In the genomic region with DNA sequence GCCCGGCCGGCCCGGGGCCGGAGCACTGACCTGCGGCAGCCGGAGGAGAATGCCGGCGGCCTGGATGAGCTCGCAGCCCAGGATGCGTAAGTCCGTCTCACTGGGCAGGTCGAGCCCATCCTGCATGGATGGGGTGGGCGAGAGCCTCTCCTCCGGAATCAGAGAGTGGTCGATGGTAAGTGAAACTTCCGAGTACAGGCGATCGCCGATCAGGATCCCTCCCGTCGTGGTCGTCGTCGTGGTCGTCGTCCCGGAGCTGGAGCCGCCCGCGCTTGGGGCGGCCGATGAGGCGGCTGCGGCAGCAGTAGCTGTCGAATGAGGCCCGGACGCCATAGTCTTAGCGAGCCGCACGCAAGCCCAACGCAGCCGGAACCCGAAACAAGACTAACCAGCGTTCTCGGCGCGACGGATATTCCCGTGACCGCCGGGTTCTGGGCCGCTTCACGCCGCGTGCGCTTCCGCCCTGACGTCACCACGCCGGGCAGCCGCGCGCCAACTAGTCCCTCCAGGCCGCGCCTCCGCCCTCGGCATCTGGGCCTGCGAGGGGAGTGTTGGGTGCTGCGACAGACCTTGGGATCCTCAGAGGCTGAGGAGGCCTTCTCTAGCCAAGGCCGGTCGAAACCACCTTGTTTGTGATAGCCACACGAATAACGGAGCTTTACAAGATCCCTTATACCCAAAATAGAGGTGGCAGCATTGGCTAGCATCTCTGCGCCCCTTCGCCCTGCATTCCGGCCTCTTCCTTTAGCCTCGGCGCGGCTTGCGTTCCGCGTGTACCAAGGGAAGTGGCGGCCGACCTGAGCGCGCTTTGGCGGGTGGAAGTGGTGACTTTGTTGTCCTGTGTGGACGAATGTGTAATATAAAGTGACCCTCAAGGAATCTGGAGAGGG, we compare ENCODE assay signal across 1 cellular context.
TF ChIP-seq lines count a peak whose summit lies in the region.

A gene (minus strand): TSS at position 386 of the 890 bp plus-strand sequence. CDS start 53 bp downstream, at position 333.

TF ChIP-seq in HepG2, 621 proteins besides CTCF, POLR2A, EP300 and RAD21 (continued from another document and continues in another):
- no peak for TF ChIP-seq ZNF75D (CRISPR knock-in tag; IDR thresholded peaks at IDR 0.05; ENCODE audit: borderline replicate concordance)
- TF ChIP-seq, protein P1, sequence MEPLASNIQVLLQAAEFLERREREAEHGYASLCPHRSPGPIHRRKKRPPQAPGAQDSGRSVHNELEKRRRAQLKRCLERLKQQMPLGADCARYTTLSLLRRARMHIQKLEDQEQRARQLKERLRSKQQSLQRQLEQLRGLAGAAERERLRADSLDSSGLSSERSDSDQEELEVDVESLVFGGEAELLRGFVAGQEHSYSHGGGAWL (CRISPR knock-in tag; IDR thresholded peaks at IDR 0.05), result peak; percentile 92
- TF ChIP-seq ZBTB21 (CRISPR knock-in tag; IDR thresholded peaks at IDR 0.05), result peak; percentile 96
- peak; percentile 96 for TF ChIP-seq PHF8 (CRISPR knock-in tag; IDR thresholded peaks at IDR 0.05)
- peak; percentile 88 for TF ChIP-seq ZNF557 (CRISPR knock-in tag; IDR thresholded peaks at IDR 0.05)
- TF ChIP-seq, protein P2, sequence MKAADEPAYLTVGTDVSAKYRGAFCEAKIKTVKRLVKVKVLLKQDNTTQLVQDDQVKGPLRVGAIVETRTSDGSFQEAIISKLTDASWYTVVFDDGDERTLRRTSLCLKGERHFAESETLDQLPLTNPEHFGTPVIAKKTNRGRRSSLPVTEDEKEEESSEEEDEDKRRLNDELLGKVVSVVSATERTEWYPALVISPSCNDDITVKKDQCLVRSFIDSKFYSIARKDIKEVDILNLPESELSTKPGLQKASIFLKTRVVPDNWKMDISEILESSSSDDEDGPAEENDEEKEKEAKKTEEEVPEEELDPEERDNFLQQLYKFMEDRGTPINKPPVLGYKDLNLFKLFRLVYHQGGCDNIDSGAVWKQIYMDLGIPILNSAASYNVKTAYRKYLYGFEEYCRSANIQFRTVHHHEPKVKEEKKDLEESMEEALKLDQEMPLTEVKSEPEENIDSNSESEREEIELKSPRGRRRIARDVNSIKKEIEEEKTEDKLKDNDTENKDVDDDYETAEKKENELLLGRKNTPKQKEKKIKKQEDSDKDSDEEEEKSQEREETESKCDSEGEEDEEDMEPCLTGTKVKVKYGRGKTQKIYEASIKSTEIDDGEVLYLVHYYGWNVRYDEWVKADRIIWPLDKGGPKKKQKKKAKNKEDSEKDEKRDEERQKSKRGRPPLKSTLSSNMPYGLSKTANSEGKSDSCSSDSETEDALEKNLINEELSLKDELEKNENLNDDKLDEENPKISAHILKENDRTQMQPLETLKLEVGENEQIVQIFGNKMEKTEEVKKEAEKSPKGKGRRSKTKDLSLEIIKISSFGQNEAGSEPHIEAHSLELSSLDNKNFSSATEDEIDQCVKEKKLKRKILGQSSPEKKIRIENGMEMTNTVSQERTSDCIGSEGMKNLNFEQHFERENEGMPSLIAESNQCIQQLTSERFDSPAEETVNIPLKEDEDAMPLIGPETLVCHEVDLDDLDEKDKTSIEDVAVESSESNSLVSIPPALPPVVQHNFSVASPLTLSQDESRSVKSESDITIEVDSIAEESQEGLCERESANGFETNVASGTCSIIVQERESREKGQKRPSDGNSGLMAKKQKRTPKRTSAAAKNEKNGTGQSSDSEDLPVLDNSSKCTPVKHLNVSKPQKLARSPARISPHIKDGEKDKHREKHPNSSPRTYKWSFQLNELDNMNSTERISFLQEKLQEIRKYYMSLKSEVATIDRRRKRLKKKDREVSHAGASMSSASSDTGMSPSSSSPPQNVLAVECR (CRISPR knock-in tag; IDR thresholded peaks at IDR 0.05; ENCODE audit: borderline replicate concordance), result peak; percentile 93
- no peak for TF ChIP-seq SRF (IDR thresholded peaks at IDR 0.05; ENCODE audit: low read depth, low read length)
- TF ChIP-seq ZNF737 (CRISPR knock-in tag; IDR thresholded peaks at IDR 0.05; ENCODE audit: borderline replicate concordance), result peak; percentile 84
- peak; percentile 85 to 99; a peak in 3 of 4 replicates for TF ChIP-seq KLF16 (CRISPR knock-in tag; IDR thresholded peaks at IDR 0.05)
- peak; percentile 85; the same call in 1 of the 2 replicates for TF ChIP-seq ZNF354B (CRISPR knock-in tag; IDR thresholded peaks at IDR 0.05)
- TF ChIP-seq, protein P3, sequence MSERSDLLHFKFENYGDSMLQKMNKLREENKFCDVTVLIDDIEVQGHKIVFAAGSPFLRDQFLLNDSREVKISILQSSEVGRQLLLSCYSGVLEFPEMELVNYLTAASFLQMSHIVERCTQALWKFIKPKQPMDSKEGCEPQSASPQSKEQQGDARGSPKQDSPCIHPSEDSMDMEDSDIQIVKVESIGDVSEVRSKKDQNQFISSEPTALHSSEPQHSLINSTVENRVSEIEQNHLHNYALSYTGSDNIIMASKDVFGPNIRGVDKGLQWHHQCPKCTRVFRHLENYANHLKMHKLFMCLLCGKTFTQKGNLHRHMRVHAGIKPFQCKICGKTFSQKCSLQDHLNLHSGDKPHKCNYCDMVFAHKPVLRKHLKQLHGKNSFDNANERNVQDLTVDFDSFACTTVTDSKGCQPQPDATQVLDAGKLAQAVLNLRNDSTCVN (CRISPR knock-in tag; IDR thresholded peaks at IDR 0.05; ENCODE audit: borderline replicate concordance), result peak; percentile 84
- TF ChIP-seq GTF2F1 (IDR thresholded peaks at IDR 0.05; ENCODE audit: low read length), result peak; percentile 97
- TF ChIP-seq, protein P4, sequence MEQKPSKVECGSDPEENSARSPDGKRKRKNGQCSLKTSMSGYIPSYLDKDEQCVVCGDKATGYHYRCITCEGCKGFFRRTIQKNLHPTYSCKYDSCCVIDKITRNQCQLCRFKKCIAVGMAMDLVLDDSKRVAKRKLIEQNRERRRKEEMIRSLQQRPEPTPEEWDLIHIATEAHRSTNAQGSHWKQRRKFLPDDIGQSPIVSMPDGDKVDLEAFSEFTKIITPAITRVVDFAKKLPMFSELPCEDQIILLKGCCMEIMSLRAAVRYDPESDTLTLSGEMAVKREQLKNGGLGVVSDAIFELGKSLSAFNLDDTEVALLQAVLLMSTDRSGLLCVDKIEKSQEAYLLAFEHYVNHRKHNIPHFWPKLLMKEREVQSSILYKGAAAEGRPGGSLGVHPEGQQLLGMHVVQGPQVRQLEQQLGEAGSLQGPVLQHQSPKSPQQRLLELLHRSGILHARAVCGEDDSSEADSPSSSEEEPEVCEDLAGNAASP (CRISPR knock-in tag; IDR thresholded peaks at IDR 0.05; ENCODE audit: borderline replicate concordance), result peak; percentile 80
- TF ChIP-seq THYN1 (CRISPR knock-in tag; IDR thresholded peaks at IDR 0.05; ENCODE audit: borderline replicate concordance, low read depth), result no peak
- TF ChIP-seq, protein P5, sequence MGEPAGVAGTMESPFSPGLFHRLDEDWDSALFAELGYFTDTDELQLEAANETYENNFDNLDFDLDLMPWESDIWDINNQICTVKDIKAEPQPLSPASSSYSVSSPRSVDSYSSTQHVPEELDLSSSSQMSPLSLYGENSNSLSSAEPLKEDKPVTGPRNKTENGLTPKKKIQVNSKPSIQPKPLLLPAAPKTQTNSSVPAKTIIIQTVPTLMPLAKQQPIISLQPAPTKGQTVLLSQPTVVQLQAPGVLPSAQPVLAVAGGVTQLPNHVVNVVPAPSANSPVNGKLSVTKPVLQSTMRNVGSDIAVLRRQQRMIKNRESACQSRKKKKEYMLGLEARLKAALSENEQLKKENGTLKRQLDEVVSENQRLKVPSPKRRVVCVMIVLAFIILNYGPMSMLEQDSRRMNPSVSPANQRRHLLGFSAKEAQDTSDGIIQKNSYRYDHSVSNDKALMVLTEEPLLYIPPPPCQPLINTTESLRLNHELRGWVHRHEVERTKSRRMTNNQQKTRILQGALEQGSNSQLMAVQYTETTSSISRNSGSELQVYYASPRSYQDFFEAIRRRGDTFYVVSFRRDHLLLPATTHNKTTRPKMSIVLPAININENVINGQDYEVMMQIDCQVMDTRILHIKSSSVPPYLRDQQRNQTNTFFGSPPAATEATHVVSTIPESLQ (CRISPR knock-in tag; conservative IDR thresholded peaks at IDR 0.05), result peak; percentile 24; the same call in 1 of the 2 replicates
- TF ChIP-seq ZNF264 (CRISPR knock-in tag; IDR thresholded peaks at IDR 0.05), result peak; percentile 95
- TF ChIP-seq, protein P6, sequence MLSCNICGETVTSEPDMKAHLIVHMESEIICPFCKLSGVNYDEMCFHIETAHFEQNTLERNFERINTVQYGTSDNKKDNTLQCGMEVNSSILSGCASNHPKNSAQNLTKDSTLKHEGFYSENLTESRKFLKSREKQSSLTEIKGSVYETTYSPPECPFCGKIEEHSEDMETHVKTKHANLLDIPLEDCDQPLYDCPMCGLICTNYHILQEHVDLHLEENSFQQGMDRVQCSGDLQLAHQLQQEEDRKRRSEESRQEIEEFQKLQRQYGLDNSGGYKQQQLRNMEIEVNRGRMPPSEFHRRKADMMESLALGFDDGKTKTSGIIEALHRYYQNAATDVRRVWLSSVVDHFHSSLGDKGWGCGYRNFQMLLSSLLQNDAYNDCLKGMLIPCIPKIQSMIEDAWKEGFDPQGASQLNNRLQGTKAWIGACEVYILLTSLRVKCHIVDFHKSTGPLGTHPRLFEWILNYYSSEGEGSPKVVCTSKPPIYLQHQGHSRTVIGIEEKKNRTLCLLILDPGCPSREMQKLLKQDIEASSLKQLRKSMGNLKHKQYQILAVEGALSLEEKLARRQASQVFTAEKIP (CRISPR knock-in tag; IDR thresholded peaks at IDR 0.05; ENCODE audit: borderline replicate concordance), result no peak
- TF ChIP-seq ZSCAN29 (CRISPR knock-in tag; conservative IDR thresholded peaks at IDR 0.05), result peak; percentile 89; the same call in 1 of the 2 replicates
- TF ChIP-seq MATR3 (CRISPR knock-in tag; IDR thresholded peaks at IDR 0.05), result no peak
- TF ChIP-seq MYC (CRISPR knock-in tag; IDR thresholded peaks at IDR 0.05; ENCODE audit: borderline replicate concordance), result peak; percentile 97
- TF ChIP-seq POGZ (CRISPR knock-in tag; IDR thresholded peaks at IDR 0.05), result peak; percentile 99
- peak; percentile 92 for TF ChIP-seq ZNF607 (CRISPR knock-in tag; IDR thresholded peaks at IDR 0.05; ENCODE audit: borderline replicate concordance)
- peak; percentile 100 for TF ChIP-seq ZFX (CRISPR knock-in tag; IDR thresholded peaks at IDR 0.05; ENCODE audit: low read depth)
- TF ChIP-seq ZSCAN25 (CRISPR knock-in tag; IDR thresholded peaks at IDR 0.05), result peak; percentile 92
- peak; percentile 86 for TF ChIP-seq ZNF878 (CRISPR knock-in tag; IDR thresholded peaks at IDR 0.05)
- TF ChIP-seq ZNF562 (CRISPR knock-in tag; IDR thresholded peaks at IDR 0.05; ENCODE audit: borderline replicate concordance), result peak; percentile 92
- peak; percentile 68; the same call in 1 of the 2 replicates for TF ChIP-seq GPN1 (CRISPR knock-in tag; IDR thresholded peaks at IDR 0.05; ENCODE audit: borderline replicate concordance)
- peak; percentile 70 for TF ChIP-seq HMG20A (CRISPR knock-in tag; IDR thresholded peaks at IDR 0.05; ENCODE audit: borderline replicate concordance)
- TF ChIP-seq CENPX (CRISPR knock-in tag; IDR thresholded peaks at IDR 0.05), result 0 out of 2 replicates have a peak, but pooled peaks have one; percentile 73
- TF ChIP-seq SRSF9 (IDR thresholded peaks at IDR 0.05; ENCODE audit: borderline replicate concordance, insufficient read depth, low read depth, low read length, poor library complexity, severe bottlenecking), result no peak
- no peak for TF ChIP-seq SNRNP70 (IDR thresholded peaks at IDR 0.05; ENCODE audit: low read depth, low read length)
- TF ChIP-seq ZNF430 (CRISPR knock-in tag; IDR thresholded peaks at IDR 0.05), result peak; percentile 89; the same call in 1 of the 2 replicates
- TF ChIP-seq ATAD3A (CRISPR knock-in tag; IDR thresholded peaks at IDR 0.05), result no peak
- peak; percentile 87 for TF ChIP-seq BCL6 (CRISPR knock-in tag; IDR thresholded peaks at IDR 0.05)
- TF ChIP-seq, protein P7, sequence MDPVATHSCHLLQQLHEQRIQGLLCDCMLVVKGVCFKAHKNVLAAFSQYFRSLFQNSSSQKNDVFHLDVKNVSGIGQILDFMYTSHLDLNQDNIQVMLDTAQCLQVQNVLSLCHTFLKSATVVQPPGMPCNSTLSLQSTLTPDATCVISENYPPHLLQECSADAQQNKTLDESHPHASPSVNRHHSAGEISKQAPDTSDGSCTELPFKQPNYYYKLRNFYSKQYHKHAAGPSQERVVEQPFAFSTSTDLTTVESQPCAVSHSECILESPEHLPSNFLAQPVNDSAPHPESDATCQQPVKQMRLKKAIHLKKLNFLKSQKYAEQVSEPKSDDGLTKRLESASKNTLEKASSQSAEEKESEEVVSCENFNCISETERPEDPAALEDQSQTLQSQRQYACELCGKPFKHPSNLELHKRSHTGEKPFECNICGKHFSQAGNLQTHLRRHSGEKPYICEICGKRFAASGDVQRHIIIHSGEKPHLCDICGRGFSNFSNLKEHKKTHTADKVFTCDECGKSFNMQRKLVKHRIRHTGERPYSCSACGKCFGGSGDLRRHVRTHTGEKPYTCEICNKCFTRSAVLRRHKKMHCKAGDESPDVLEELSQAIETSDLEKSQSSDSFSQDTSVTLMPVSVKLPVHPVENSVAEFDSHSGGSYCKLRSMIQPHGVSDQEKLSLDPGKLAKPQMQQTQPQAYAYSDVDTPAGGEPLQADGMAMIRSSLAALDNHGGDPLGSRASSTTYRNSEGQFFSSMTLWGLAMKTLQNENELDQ (CRISPR knock-in tag; IDR thresholded peaks at IDR 0.05; ENCODE audit: borderline replicate concordance), result 0 out of 2 replicates have a peak, but pooled peaks have one; percentile 10
- peak; percentile 82 for TF ChIP-seq SOX5 (CRISPR knock-in tag; IDR thresholded peaks at IDR 0.05; ENCODE audit: borderline replicate concordance)
- no peak; the same call in 1 of the 2 replicates for TF ChIP-seq FLYWCH1 (CRISPR knock-in tag; IDR thresholded peaks at IDR 0.05)
- TF ChIP-seq KDM3A (CRISPR knock-in tag; IDR thresholded peaks at IDR 0.05; ENCODE audit: low read depth), result peak; percentile 95
- TF ChIP-seq, protein P8, sequence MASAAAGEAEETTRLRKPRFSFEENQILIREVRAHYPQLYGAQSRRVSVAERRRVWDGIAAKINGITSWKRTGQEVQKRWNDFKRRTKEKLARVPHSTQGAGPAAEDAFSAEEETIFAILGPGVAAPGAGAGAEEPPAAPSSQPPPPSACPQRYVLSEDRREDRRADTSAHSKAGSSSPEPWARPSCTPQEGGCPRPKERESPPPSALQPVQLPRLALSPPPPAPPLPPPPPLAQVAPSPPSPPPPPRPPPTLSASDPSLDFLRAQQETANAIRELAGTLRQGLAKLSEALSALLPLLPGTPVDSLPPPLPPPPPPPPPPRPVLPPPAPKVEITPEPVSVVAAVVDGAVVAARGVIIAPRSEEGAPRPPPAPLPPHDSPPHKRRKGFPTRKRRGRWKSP (CRISPR knock-in tag; IDR thresholded peaks at IDR 0.05), result peak; percentile 97
- no peak for TF ChIP-seq SRSF4 (IDR thresholded peaks at IDR 0.05; ENCODE audit: low read depth, low read length, poor library complexity, severe bottlenecking)
- no peak for TF ChIP-seq MTA3 (CRISPR knock-in tag; IDR thresholded peaks at IDR 0.05)
- peak; percentile 98 for TF ChIP-seq CBFB (CRISPR knock-in tag; IDR thresholded peaks at IDR 0.05)
- TF ChIP-seq ESRRA (CRISPR knock-in tag; IDR thresholded peaks at IDR 0.05; ENCODE audit: low read depth), result peak; percentile 59; the same call in 1 of the 2 replicates
- TF ChIP-seq GATA4 (IDR thresholded peaks at IDR 0.05; ENCODE audit: borderline replicate concordance, low read depth), result peak; percentile 44; the same call in 1 of the 2 replicates
- TF ChIP-seq, protein P9, sequence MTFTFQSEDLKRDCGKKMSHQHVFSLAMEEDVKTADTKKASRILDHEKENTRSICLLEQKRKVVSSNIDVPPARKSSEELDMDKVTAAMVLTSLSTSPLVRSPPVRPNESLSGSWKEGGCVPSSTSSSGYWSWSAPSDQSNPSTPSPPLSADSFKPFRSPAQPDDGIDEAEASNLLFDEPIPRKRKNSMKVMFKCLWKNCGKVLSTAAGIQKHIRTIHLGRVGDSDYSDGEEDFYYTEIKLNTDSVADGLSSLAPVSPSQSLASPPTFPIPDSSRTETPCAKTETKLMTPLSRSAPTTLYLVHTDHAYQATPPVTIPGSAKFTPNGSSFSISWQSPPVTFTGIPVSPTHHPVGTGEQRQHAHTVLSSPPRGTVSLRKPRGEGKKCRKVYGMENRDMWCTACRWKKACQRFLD (CRISPR knock-in tag; IDR thresholded peaks at IDR 0.05; ENCODE audit: borderline replicate concordance), result peak; percentile 95
- TF ChIP-seq NFRKB (IDR thresholded peaks at IDR 0.05), result no peak
- no peak for TF ChIP-seq ZFP36L2 (CRISPR knock-in tag; IDR thresholded peaks at IDR 0.05)
